Comparison of ENCODE assay signal across 2 cellular contexts in genomic region chr11:72670041-72670440, GRCh38.
A peak's percentile ranks its signal among the peaks of the same experiment; 100 is the strongest.
TF ChIP-seq lines count a peak whose summit lies in the region.

No MANE protein-coding gene starts in this region.

TF ChIP-seq in HepG2, 621 proteins besides CTCF, POLR2A, EP300 and RAD21:
- TF ChIP-seq MNT (IDR thresholded peaks at IDR 0.05) (peak; percentile 83), SP5 (CRISPR knock-in tag; IDR thresholded peaks at IDR 0.05; ENCODE audit: borderline replicate concordance, low read depth) (no peak), ZNF724P (CRISPR knock-in tag; IDR thresholded peaks at IDR 0.05; ENCODE audit: borderline replicate concordance) (no peak)

TF ChIP-seq in H1, 55 proteins besides CTCF, POLR2A, EP300 and RAD21:
- TF ChIP-seq SRF (IDR thresholded peaks at IDR 0.05; ENCODE audit: low read depth, low read length) (peak; percentile 87), MAX (IDR thresholded peaks at IDR 0.05) (peak; percentile 64; the same call in 1 of the 2 replicates), ASH2L (IDR thresholded peaks at IDR 0.05; ENCODE audit: low read length) (no peak), E2F6 (IDR thresholded peaks at IDR 0.05) (no peak)
